ENCODE assay signal across 11 cellular contexts in genomic region chr6:132132420-132132819, GRCh38.
DNase-seq lines count a peak whose midpoint lies in the region; ATAC-seq and TF ChIP-seq lines count a peak whose summit lies in the region.
"Had no signal": no experiment of that assay in that cellular context is flagged by ENCODE, and none has a peak within 500 bp of the region (broad histone marks: within the 10 kb centered on the region; RNA-seq: fewer than 3 reads in every experiment).

No MANE protein-coding gene starts in this region.

- H3K4me3 ChIP-seq in psoas muscle = no peak overlapping the region

- WGBS in psoas muscle, 3 donors = 42 to 48% (median 45%) methylated on average over 2 of the region's 2 CpGs

- no peak for ATAC-seq in psoas muscle

- H3K36me3 ChIP-seq in psoas muscle (ENCODE audit: insufficient read depth in 1 of 2, low read depth in 1 of 2) = no peaks in the 10 kb centered on the region

- H3K27ac ChIP-seq in angular gyrus (ENCODE audit: low read depth, low read length) (peak overlapping the region; percentile 60), psoas muscle (peak overlapping the region; percentile 58)
- H3K27ac ChIP-seq: HL-60 had no signal

- intact Hi-C loops in psoas muscle (cut with DNase I) = no loop called here

- DNase-seq in COLO829 (ENCODE audit: low spot score) (peak; percentile 46), glomerular visceral epithelial cell (ENCODE audit: extremely low spot score) (peak; percentile 78), psoas muscle (no peak), DMS53 (lab: John Stamatoyannopoulos, UW) (no peak), T-helper 2 cell (no peak), NCI-H1436 treated with DMSO at 0.1 percent for 48 hours (lab: John Stamatoyannopoulos, UW) (no peak), 8988T (no peak)
- DNase-seq: NCI-H345, nephron progenitor cell had no signal

- no peak for TF ChIP-seq CTCF in psoas muscle (IDR thresholded peaks at IDR 0.05)

- H3K27me3 ChIP-seq in psoas muscle (ENCODE audit: insufficient read depth in 3 of 3, low read length in 2 of 3) = no peaks in the 10 kb centered on the region

- no peaks in the 10 kb centered on the region for H3K9me3 ChIP-seq in psoas muscle

- no peaks in the 10 kb centered on the region for H3K4me1 ChIP-seq in psoas muscle

Comparison
In these comparisons a context has a peak if more than half of its experiments do, and no peak if none do; other contexts are left out.
1. DNase-seq: peak in COLO829 (single experiment) and glomerular visceral epithelial cell (single experiment); none in psoas muscle (0 of 2), DMS53 (single experiment), T-helper 2 cell (0 of 5), NCI-H1436 treated with DMSO at 0.1 percent for 48 hours (single experiment) and 8988T (single experiment).